8 cellular contexts compared by ENCODE assay signal in genomic region chr4:164956766-164957643, GRCh38. TPM values are rescaled to one million over a fixed set of nuclear protein-coding genes. Genes with fewer than 3 reads are reported as not detected.
DNase-seq lines count a peak whose midpoint lies in the region; ATAC-seq and TF ChIP-seq lines count a peak whose summit lies in the region.

No MANE protein-coding gene starts in this region.

- no peaks in the 10 kb centered on the region for H3K36me3 ChIP-seq in Karpas-422 (ENCODE audit: insufficient read depth, low read length)
- H3K36me3 ChIP-seq in skeletal muscle satellite cell (ENCODE audit: insufficient read depth, low read length) = no peaks in the 10 kb centered on the region

- peak; percentile 100 for ATAC-seq in GM21526 (IDR thresholded peaks at IDR 0.05; ENCODE audit: low FRiP score, unreplicated experiment)

- peak overlapping the region; percentile 95 for H3K4me3 ChIP-seq in Karpas-422 (ENCODE audit: low read length)
- peak overlapping the region; percentile 68 for H3K4me3 ChIP-seq in astrocyte of the spinal cord (ENCODE audit: low read depth, low read length)
- H3K4me3 ChIP-seq in iPS-11a (ENCODE audit: low read depth, low read length) = peak overlapping the region; percentile 78
- peak overlapping the region; percentile 86 for H3K4me3 ChIP-seq in skeletal muscle satellite cell (ENCODE audit: low read length)

- H3K27me3 ChIP-seq in Karpas-422 (ENCODE audit: low read length) (no peaks in the 10 kb centered on the region), skeletal muscle satellite cell (ENCODE audit: control insufficient read depth, insufficient read depth, low read length) (no peaks in the 10 kb centered on the region)

- H3K4me1 ChIP-seq in Karpas-422 (ENCODE audit: low read length) = peaks cover 24% of the 10 kb centered on the region
- H3K4me1 ChIP-seq in skeletal muscle satellite cell (ENCODE audit: control insufficient read depth, insufficient read depth, low read length) = peaks cover 39% of the 10 kb centered on the region

- in situ Hi-C loops in astrocyte of the spinal cord (cut with HindIII; ENCODE audit: low sequenced_read_pairs) = no loop called here

- H4K20me1 ChIP-seq in Karpas-422 (ENCODE audit: insufficient read depth, low read depth, low read length) = no peaks in the 10 kb centered on the region

- peak overlapping the region; percentile 81 for H2AFZ ChIP-seq in Karpas-422 (ENCODE audit: low read length)

- no peak for TF ChIP-seq CTCF in astrocyte of the spinal cord (IDR thresholded peaks at IDR 0.05; ENCODE audit: low read depth, low read length)

- H3K27ac ChIP-seq in Karpas-422 (ENCODE audit: low read length) = peak overlapping the region; percentile 55

- DNase-seq in DMS114 treated with DMSO at 0.1 percent for 48 hours (lab: John Stamatoyannopoulos, UW; ENCODE audit: unreplicated experiment) (peak; percentile 61), Karpas-422 (peak; percentile 99), T-helper 22 cell (ENCODE audit: low read depth) (peak; percentile 40), astrocyte of the spinal cord (ENCODE audit: low read depth, low spot score) (peak; percentile 75), GDM1 (lab: John Stamatoyannopoulos, UW) (no peak)

- H3K9ac ChIP-seq in Karpas-422 (ENCODE audit: low read length) (peak overlapping the region; percentile 95), skeletal muscle satellite cell (ENCODE audit: low read depth, low read length) (peak overlapping the region; percentile 87)

- no peaks in the 10 kb centered on the region for H3K9me2 ChIP-seq in Karpas-422 (replicated peaks; ENCODE audit: insufficient read depth, low read length)

- H3K79me2 ChIP-seq in Karpas-422 (ENCODE audit: low read length) = peaks cover 30% of the 10 kb centered on the region

- H3K9me3 ChIP-seq in Karpas-422 (ENCODE audit: low read length) (no peaks in the 10 kb centered on the region), skeletal muscle satellite cell (replicated peaks; ENCODE audit: low read length) (no peaks in the 10 kb centered on the region)

- H3K4me2 ChIP-seq in Karpas-422 (ENCODE audit: low read depth, low read length, poor library complexity, severe bottlenecking) = peak overlapping the region; percentile 89
- H3K4me2 ChIP-seq in skeletal muscle satellite cell (ENCODE audit: low read length) = peak overlapping the region; percentile 80

RNA-seq across cellular contexts. Expression of gene TRIM61, which starts 20.5 kb away (rescaled TPM):
- total RNA-seq in Karpas-422 (2014; rRNA removed; shearing (Covaris generic); ENCODE audit: low replicate concordance) = 6.9 and 8.4 TPM in 2 replicates
- total RNA-seq in skeletal muscle satellite cell (2012; rRNA removed) = 3.3 and 4.3 TPM in 2 replicates
